9 cellular contexts compared by ENCODE assay signal in the genomic region with DNA sequence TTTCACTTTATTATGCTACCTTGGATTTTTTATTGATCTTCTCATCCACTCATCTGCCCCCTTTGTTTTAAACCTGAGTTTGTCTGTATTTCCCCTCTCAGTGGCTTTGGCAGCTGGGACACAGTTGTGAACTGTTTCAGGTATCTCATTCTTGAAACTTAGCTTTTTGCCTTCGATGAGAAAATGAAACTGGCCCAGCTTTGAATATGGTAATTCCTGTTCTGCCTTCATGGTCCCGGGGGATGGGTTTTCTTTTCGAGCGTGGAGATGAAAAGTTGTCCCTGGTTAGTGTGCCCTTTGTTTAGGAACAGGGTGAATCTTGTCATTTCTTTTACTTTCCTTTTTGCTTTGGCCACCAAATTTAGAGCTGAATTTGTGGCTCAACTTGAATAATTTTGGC. TPM values are rescaled to one million over a fixed set of nuclear protein-coding genes. Genes with fewer than 3 reads are reported as not detected.
DNase-seq lines count a peak whose midpoint lies in the region; ATAC-seq and TF ChIP-seq lines count a peak whose summit lies in the region.
"Had no signal": no experiment of that assay in that cellular context is flagged by ENCODE, and none has a peak within 500 bp of the region (broad histone marks: within the 10 kb centered on the region; RNA-seq: fewer than 3 reads in every experiment).

No MANE protein-coding gene starts in this region.

- peaks cover 49% of the 10 kb centered on the region for H3K36me3 ChIP-seq in BLaER1
- peaks cover 22% of the 10 kb centered on the region; the same call in 1 of the 2 replicates for H3K36me3 ChIP-seq in Karpas-422 (ENCODE audit: insufficient read depth, low read length)
- H3K36me3 ChIP-seq in suprapubic skin: peaks cover 24% of the 10 kb centered on the region

- H2AFZ ChIP-seq in Karpas-422 (ENCODE audit: low read length): no peak overlapping the region

- ATAC-seq in GM19025 (IDR thresholded peaks at IDR 0.05; ENCODE audit: low read depth, unreplicated experiment) (peak; percentile 70), HG02623 (IDR thresholded peaks at IDR 0.05; ENCODE audit: unreplicated experiment) (peak; percentile 70), sciatic nerve (no peak)

- H3K9me2 ChIP-seq in Karpas-422 (replicated peaks; ENCODE audit: insufficient read depth, low read length): no peaks in the 10 kb centered on the region

- H3K27me3 ChIP-seq in BLaER1 (no peaks in the 10 kb centered on the region), Karpas-422 (ENCODE audit: low read length) (no peaks in the 10 kb centered on the region), suprapubic skin (no peaks in the 10 kb centered on the region)

- TF ChIP-seq CTCF in suprapubic skin (IDR thresholded peaks at IDR 0.05) (no peak), foreskin fibroblast (IDR thresholded peaks at IDR 0.05; ENCODE audit: low read depth, low read length) (no peak)

- H4K20me1 ChIP-seq in BLaER1: no peaks in the 10 kb centered on the region
- H4K20me1 ChIP-seq in Karpas-422 (ENCODE audit: insufficient read depth, low read depth, low read length): no peaks in the 10 kb centered on the region

- intact Hi-C loops in sciatic nerve (cut with DNase I): no loop called here

- DNase-seq in Karpas-422 (peak; percentile 88), GDM1 (lab: John Stamatoyannopoulos, UW) (no peak), suprapubic skin (ENCODE audit: low spot score in 2 of 2) (no peak), sciatic nerve (ENCODE audit: low spot score) (no peak), foreskin fibroblast (no peak)
- DNase-seq: NCI-H748 treated with DMSO at 0.1 percent for 48 hours had no signal

- no peak for TF ChIP-seq EP300 in suprapubic skin (IDR thresholded peaks at IDR 0.05)

- no peaks in the 10 kb centered on the region for H3K9me3 ChIP-seq in BLaER1
- H3K9me3 ChIP-seq in Karpas-422 (ENCODE audit: low read length): no peaks in the 10 kb centered on the region
- H3K9me3 ChIP-seq in suprapubic skin: no peaks in the 10 kb centered on the region

- WGBS in suprapubic skin: 75% methylated on average over 4 of the region's 4 CpGs

- H3K4me3 ChIP-seq in BLaER1 (peak overlapping the region; percentile 49), Karpas-422 (ENCODE audit: low read length) (peak overlapping the region; percentile 35), suprapubic skin (no peak overlapping the region), foreskin fibroblast (ENCODE audit: low read depth in 1 of 2, low read length in 2 of 2) (no peak overlapping the region)

- H3K9ac ChIP-seq in BLaER1 (peak overlapping the region; percentile 57), Karpas-422 (ENCODE audit: low read length) (peak overlapping the region; percentile 38; the same call in 1 of the 2 replicates)

- H3K79me2 ChIP-seq in Karpas-422 (ENCODE audit: low read length): peaks cover 41% of the 10 kb centered on the region

- H3K27ac ChIP-seq in BLaER1: peak overlapping the region; percentile 54
- H3K27ac ChIP-seq in Karpas-422 (ENCODE audit: low read length): peak overlapping the region; percentile 73
- H3K27ac ChIP-seq in suprapubic skin: no peak overlapping the region

- TF ChIP-seq POLR2A in suprapubic skin (IDR thresholded peaks at IDR 0.05): no peak

- H3K4me1 ChIP-seq in BLaER1 (peaks cover 38% of the 10 kb centered on the region), Karpas-422 (ENCODE audit: low read length) (peaks cover 36% of the 10 kb centered on the region), suprapubic skin (peaks cover 18% of the 10 kb centered on the region)

- H3K4me2 ChIP-seq in BLaER1 (peak overlapping the region; percentile 87), Karpas-422 (ENCODE audit: low read depth, low read length, poor library complexity, severe bottlenecking) (peak overlapping the region; percentile 64)

RNA-seq across cellular contexts. Expression of gene DHX35, which starts 25.6 kb away (rescaled TPM):
- 14.5 and 19.0 TPM in 2 replicates for total RNA-seq in Karpas-422 (2014; rRNA removed; shearing (Covaris generic); ENCODE audit: low replicate concordance)
- 10 to 100 TPM in 2 of 4 donors, 1 to 10 TPM in 2; 8.4 to 22.9 (median 11.9) TPM for total RNA-seq in suprapubic skin
- total RNA-seq in sciatic nerve: 11.3 TPM

Comparison
In these comparisons a context has a peak if more than half of its experiments do, and no peak if none do; other contexts are left out.
1. H3K4me3 ChIP-seq: peak in BLaER1 (single experiment) and Karpas-422 (single experiment); none in suprapubic skin (single experiment) and foreskin fibroblast (0 of 2).